Comparison of ENCODE assay signal across 18 cellular contexts in genomic region chr15:74171965-74172541, GRCh38. TPM values are rescaled to one million over a fixed set of nuclear protein-coding genes. Genes with fewer than 3 reads are reported as not detected.
A peak's percentile ranks its signal among the peaks of the same experiment; 100 is the strongest.
DNase-seq lines count a peak whose midpoint lies in the region; ATAC-seq, FAIRE-seq and TF ChIP-seq lines count a peak whose summit lies in the region.
"Had no signal": no experiment of that assay in that cellular context is flagged by ENCODE, and none has a peak within 500 bp of the region (broad histone marks: within the 10 kb centered on the region; RNA-seq: fewer than 3 reads in every experiment).

No MANE protein-coding gene starts in this region.

- no peak for DNase-seq in A549 (ENCODE audit: low read depth in 1 of 2, low spot score in 1 of 2)
- no peak for DNase-seq in adipocyte (ENCODE audit: low read depth)
- DNase-seq in lower lobe of right lung, result no peak
- DNase-seq in kidney glomerular epithelial cell (lab: John Stamatoyannopoulos, UW), result no peak
- DNase-seq in HepG2 (ENCODE audit: low spot score), result no peak
- no peak for DNase-seq in NCI-H2227 treated with DMSO at 0.1 percent for 48 hours (lab: John Stamatoyannopoulos, UW)
- DNase-seq: activated CD8-positive, alpha-beta T cell treated with anti-CD3 and anti-CD28 coated beads for 36 hours; HFFc6; NCI-H1436 treated with DMSO at 0.1 percent for 48 hours; NCI-H2171 treated with DMSO at 0.1 percent for 48 hours; stimulated activated naive CD4-positive, alpha-beta T cell had no signal

- H3K4me1 ChIP-seq in A549, result peaks cover 23% of the 10 kb centered on the region
- peaks cover 44% of the 10 kb centered on the region for H3K4me1 ChIP-seq in adipocyte (ENCODE audit: control insufficient read depth, insufficient read depth, low read length)
- peaks cover 20% of the 10 kb centered on the region for H3K4me1 ChIP-seq in lower lobe of right lung
- peaks cover 37 to 46% (median 37%) of the 10 kb centered on the region in 3 donors for H3K4me1 ChIP-seq in skeletal muscle tissue (ENCODE audit: control insufficient read depth in 3 of 3, insufficient read depth in 3 of 3, low read length in 3 of 3)
- H3K4me1 ChIP-seq in HepG2 (ENCODE audit: insufficient read depth, low read length), result no peaks in the 10 kb centered on the region

- H3K9ac ChIP-seq in adipocyte (ENCODE audit: low read length) (peak overlapping the region; percentile 87), skeletal muscle tissue (ENCODE audit: low read depth in 1 of 3, low read length in 3 of 3) (no peak overlapping the region), HepG2 (ENCODE audit: insufficient read depth, low read depth, low read length) (no peak overlapping the region)

- FAIRE-seq in A549 (lab: Jason Lieb, UNC) (no peak), HepG2 (lab: Jason Lieb, UNC) (no peak)
- FAIRE-seq: endometrium had no signal

- H2AFZ ChIP-seq in HepG2 (ENCODE audit: low read length), result no peak overlapping the region

- H3K4me3 ChIP-seq in A549 (no peak overlapping the region), adipocyte (ENCODE audit: low read length) (peak overlapping the region; percentile 77), lower lobe of right lung (no peak overlapping the region), skeletal muscle tissue (ENCODE audit: low read length in 3 of 3) (no peak overlapping the region), HepG2 (replicated peaks in 1 of 3; ENCODE audit: insufficient read depth in 1 of 3, low read depth in 2 of 3, low read length in 3 of 3) (no peak overlapping the region)
- H3K4me3 ChIP-seq: adrenal gland, left lung had no signal

- no peak overlapping the region for H3K4me2 ChIP-seq in A549
- H3K4me2 ChIP-seq in HepG2 (ENCODE audit: low read depth, low read length), result no peak overlapping the region

- no TSS peak for BruUV-seq in HepG2 (replicated peaks; lab: Mats Ljungman, UMichigan)

- 67% methylated on average over 1 of the region's 1 CpG for WGBS in A549 (ENCODE audit: missing lambda C conversion rate)
- 0% methylated on average over 1 of the region's 1 CpG for WGBS in HepG2 (ENCODE audit: low lambda C conversion rate)

- H3K79me2 ChIP-seq in HepG2 (ENCODE audit: insufficient read depth, low read length), result no peaks in the 10 kb centered on the region

- intact Hi-C loops in lower lobe of right lung (cut with DNase I), result no loop called here
- intact Hi-C loops in HepG2 (cut with micrococcal nuclease; ENCODE audit: unreplicated experiment), result no loop called here

- no peaks in the 10 kb centered on the region for H3K9me3 ChIP-seq in A549
- no peaks in the 10 kb centered on the region for H3K9me3 ChIP-seq in adipocyte (ENCODE audit: control insufficient read depth, low read length)
- no peaks in the 10 kb centered on the region for H3K9me3 ChIP-seq in lower lobe of right lung
- no peaks in the 10 kb centered on the region for H3K9me3 ChIP-seq in skeletal muscle tissue (ENCODE audit: control insufficient read depth in 3 of 3, low read length in 3 of 3)
- no peaks in the 10 kb centered on the region for H3K9me3 ChIP-seq in HepG2 (ENCODE audit: low read length)
- H3K9me3 ChIP-seq: adrenal gland, left lung had no signal

- TF ChIP-seq RAD21 in A549 (conservative IDR thresholded peaks at IDR 0.05 in 1 of 2, IDR thresholded peaks at IDR 0.05 in 1 of 2) (no peak), HepG2 (CRISPR knock-in tag; IDR thresholded peaks at IDR 0.05) (no peak)

- POLR2A ChIA-PET in A549 (lab: Yijun Ruan, JAX), result interaction anchor here (1.3 kb wide), 2 partner anchors 28 to 31 kb away, joined by 3 to 5 read pairs; no protein-coding TSS in a partner anchor
- POLR2A ChIA-PET in HepG2 (lab: Yijun Ruan, JAX), result no interaction called here

- peaks cover 7% of the 10 kb centered on the region for H3K36me3 ChIP-seq in adipocyte (ENCODE audit: control insufficient read depth, insufficient read depth, low read length, severe bottlenecking)
- H3K36me3 ChIP-seq in lower lobe of right lung, result no peaks in the 10 kb centered on the region
- peaks cover 0 to 2% (median 0%) of the 10 kb centered on the region in 3 donors for H3K36me3 ChIP-seq in skeletal muscle tissue (ENCODE audit: control insufficient read depth in 3 of 3, insufficient read depth in 3 of 3, low read length in 3 of 3)
- no peaks in the 10 kb centered on the region for H3K36me3 ChIP-seq in HepG2 (replicated peaks in 1 of 2; ENCODE audit: control insufficient read depth in 1 of 2, insufficient read depth in 2 of 2, low read length in 2 of 2)
- H3K36me3 ChIP-seq: adrenal gland, left lung had no signal

- H4K20me1 ChIP-seq in HepG2 (ENCODE audit: insufficient read depth, low read length), result no peaks in the 10 kb centered on the region

- ATAC-seq in A549 (no peak), lower lobe of right lung (no peak), GM21576 (IDR thresholded peaks at IDR 0.05; ENCODE audit: unreplicated experiment) (no peak), HepG2 (no peak)
- ATAC-seq: activated CD8-positive, alpha-beta T cell treated with anti-CD3 and anti-CD28 coated beads for 36 hours had no signal

- no peaks in the 10 kb centered on the region for H3K27me3 ChIP-seq in adipocyte (replicated peaks; ENCODE audit: control insufficient read depth, insufficient read depth, low read length)
- H3K27me3 ChIP-seq in lower lobe of right lung (ENCODE audit: low read depth), result no peaks in the 10 kb centered on the region
- H3K27me3 ChIP-seq in skeletal muscle tissue (ENCODE audit: control insufficient read depth in 3 of 3, insufficient read depth in 3 of 3, low read length in 3 of 3), result no peaks in the 10 kb centered on the region
- H3K27me3 ChIP-seq in HepG2 (ENCODE audit: control insufficient read depth in 1 of 2, insufficient read depth in 2 of 2, low read length in 2 of 2), result peaks cover 12 to 42% of the 10 kb centered on the region in 2 experiments; a peak in 4 of 5 replicates
- H3K27me3 ChIP-seq: adrenal gland, left lung had no signal

- TF ChIP-seq CTCF in A549 (IDR thresholded peaks at IDR 0.05), result no peak
- no peak for TF ChIP-seq CTCF in lower lobe of right lung (IDR thresholded peaks at IDR 0.05)
- no peak for TF ChIP-seq CTCF in HepG2 (CRISPR knock-in tag; IDR thresholded peaks at IDR 0.05)

- TF ChIP-seq EP300 in A549 (IDR thresholded peaks at IDR 0.05) (no peak), HepG2 (IDR thresholded peaks at IDR 0.05; ENCODE audit: low read depth in 2 of 2, low read length in 2 of 2) (no peak), HepG2 (CRISPR knock-in tag; IDR thresholded peaks at IDR 0.05; ENCODE audit: borderline replicate concordance) (no peak)

- CTCF ChIA-PET in A549 (lab: Yijun Ruan, JAX) (interaction anchor here (0.6 to 3.2 kb wide), 6 partner anchors 10 to 150 kb away, joined by 3 to 13 read pairs (median 4); partner anchors contain the start of gene STRA6), HepG2 (lab: Yijun Ruan, JAX; ENCODE audit: low intra/inter-chr PET ratio, low total read pairs) (no interaction called here)

- H3K27ac ChIP-seq in A549 (no peak overlapping the region), lower lobe of right lung (peak overlapping the region; percentile 71), skeletal muscle tissue (ENCODE audit: low read depth, low read length) (peak overlapping the region; percentile 80), HepG2 (ENCODE audit: extremely low read length, insufficient read depth, low read length) (no peak overlapping the region)

- in situ Hi-C loops in HepG2 (cut with HindIII; ENCODE audit: extremely low pct_ligation_motif_present, low pct_unique_long_range_greater_than_20kb), result no loop called here

- TF ChIP-seq POLR2A in A549 (IDR thresholded peaks at IDR 0.05; ENCODE audit: low read length) (no peak), HepG2 (IDR thresholded peaks at IDR 0.05; ENCODE audit: insufficient read depth in 1 of 2, low read depth in 2 of 2, low read length in 2 of 2) (no peak)

RNA-seq across cellular contexts. Expression of gene ISLR, which starts 1.5 kb away (rescaled TPM):
- polyA plus RNA-seq in A549 (2011; rRNA removed) (0.10 and 0.28 TPM in 2 replicates), A549 (2017; fragmentation: RNase III; extraction: RNeasy Plus Mini Kit Qiagen cat#74134 plus additional on column Dnase treatment) (0.25 to 0.43 TPM (median 0.30 TPM) in 3 replicates), HepG2 (2011; rRNA removed) (not detected in 2 replicates)
- 0.11 and 0.17 TPM in 2 replicates for polyA plus RNA-seq in A549 (2012; cell fraction: cytosol; rRNA removed)
- 0.59 and 1.1 TPM in 2 replicates for polyA plus RNA-seq in A549 (2012; cell fraction: nucleus; rRNA removed)
- polyA minus RNA-seq in A549 (2011; rRNA and poly(A)+ RNA removed), result 0.12 TPM in 1 of 2 replicates, not detected in the other
- total RNA-seq in lower lobe of right lung (24.0 TPM), skeletal muscle tissue (85.6 TPM), HepG2 (2016; rRNA removed; fragmentation: Illumina TruSeq; extraction: Trizol) (not detected in 2 replicates)
- total RNA-seq in HepG2 (2016; cell fraction: cytosol; rRNA removed; fragmentation: Illumina TruSeq; extraction: Trizol; ENCODE audit: low read depth), result not detected in 2 replicates
- not detected in 2 replicates for total RNA-seq in HepG2 (2016; cell fraction: insoluble cytoplasmic fraction; rRNA removed; fragmentation: Illumina TruSeq; extraction: Trizol)
- not detected in 2 replicates for total RNA-seq in HepG2 (2016; cell fraction: membrane; rRNA removed; fragmentation: Illumina TruSeq; extraction: Trizol)
- total RNA-seq in HepG2 (2016; cell fraction: nucleus; rRNA removed; fragmentation: Illumina TruSeq; extraction: Trizol), result not detected in 2 replicates
- not detected in 2 replicates for polyA plus RNA-seq in HepG2 (2011; cell fraction: cytosol; rRNA removed)
- not detected in 2 replicates for polyA plus RNA-seq in HepG2 (2011; cell fraction: nucleus; rRNA removed)
- polyA plus RNA-seq in HepG2 (2012), result not detected in 2 replicates
- polyA plus RNA-seq in HepG2 (2016; cell fraction: cytosol; fragmentation: Illumina TruSeq; extraction: Trizol; ENCODE audit: low read depth), result not detected in 2 replicates
- polyA plus RNA-seq in HepG2 (2016; cell fraction: insoluble cytoplasmic fraction; fragmentation: Illumina TruSeq; extraction: Trizol; ENCODE audit: low read depth), result not detected in 2 replicates
- not detected in 2 replicates for polyA plus RNA-seq in HepG2 (2016; cell fraction: membrane; fragmentation: Illumina TruSeq; extraction: Trizol; ENCODE audit: low read depth)
- not detected in 2 replicates for polyA plus RNA-seq in HepG2 (2016; cell fraction: nucleus; fragmentation: Illumina TruSeq; extraction: Trizol; ENCODE audit: insufficient read depth, low read depth)
- not detected in 2 replicates for polyA minus RNA-seq in HepG2 (2011; rRNA and poly(A)+ RNA removed; ENCODE audit: low replicate concordance)
- polyA minus RNA-seq in HepG2 (2011; cell fraction: cytosol; rRNA and poly(A)+ RNA removed), result not detected in 2 replicates
- polyA minus RNA-seq in HepG2 (2011; cell fraction: nucleus; rRNA and poly(A)+ RNA removed), result not detected in 2 replicates
- total RNA-seq: activated CD8-positive, alpha-beta T cell treated with anti-CD3 and anti-CD28 coated beads for 36 hours; activated T-helper 1 cell treated with anti-CD3 and anti-CD28 coated beads, Interleukin-12 subunit alpha, Interleukin-12 subunit beta, Interleukin-2, Interleukin-4 antibody, amounts not matched to agents 30 ng/mL and 10 ng/mL and 1 ng/mL, durations not matched to agents 14 hours and 24 hours and 36 hours had no signal

RNA-seq across cellular contexts. Expression of gene STRA6, which starts 30.5 kb away (rescaled TPM):
- 35.0 and 49.8 TPM in 2 replicates for polyA plus RNA-seq in A549 (2011; rRNA removed)
- 31.3 and 39.8 TPM in 2 replicates for polyA plus RNA-seq in A549 (2012; cell fraction: cytosol; rRNA removed)
- polyA plus RNA-seq in A549 (2012; cell fraction: nucleus; rRNA removed), result 165 and 201 TPM in 2 replicates
- polyA plus RNA-seq in A549 (2017; fragmentation: RNase III; extraction: RNeasy Plus Mini Kit Qiagen cat#74134 plus additional on column Dnase treatment), result 60.6 to 76.4 TPM (median 70.2 TPM) in 3 replicates
- 63.6 and 65.0 TPM in 2 replicates for polyA minus RNA-seq in A549 (2011; rRNA and poly(A)+ RNA removed)
- not detected for total RNA-seq in lower lobe of right lung
- 1.0 TPM for total RNA-seq in skeletal muscle tissue
- total RNA-seq in HepG2 (2016; rRNA removed; fragmentation: Illumina TruSeq; extraction: Trizol), result 0.81 and 2.1 TPM in 2 replicates
- total RNA-seq in HepG2 (2016; cell fraction: cytosol; rRNA removed; fragmentation: Illumina TruSeq; extraction: Trizol; ENCODE audit: low read depth), result 0.81 and 1.1 TPM in 2 replicates
- total RNA-seq in HepG2 (2016; cell fraction: insoluble cytoplasmic fraction; rRNA removed; fragmentation: Illumina TruSeq; extraction: Trizol), result 0.77 and 3.1 TPM in 2 replicates
- 0.83 and 1.1 TPM in 2 replicates for total RNA-seq in HepG2 (2016; cell fraction: membrane; rRNA removed; fragmentation: Illumina TruSeq; extraction: Trizol)
- total RNA-seq in HepG2 (2016; cell fraction: nucleus; rRNA removed; fragmentation: Illumina TruSeq; extraction: Trizol), result 2.8 and 4.4 TPM in 2 replicates
- polyA plus RNA-seq in HepG2 (2011; rRNA removed), result 1.6 TPM in 2 replicates
- polyA plus RNA-seq in HepG2 (2011; cell fraction: cytosol; rRNA removed), result 0.79 and 1.0 TPM in 2 replicates
- polyA plus RNA-seq in HepG2 (2011; cell fraction: nucleus; rRNA removed), result 5.5 and 10.9 TPM in 2 replicates
- 0.88 and 1.1 TPM in 2 replicates for polyA plus RNA-seq in HepG2 (2012)
- polyA plus RNA-seq in HepG2 (2016; cell fraction: cytosol; fragmentation: Illumina TruSeq; extraction: Trizol; ENCODE audit: low read depth), result 0.44 and 0.51 TPM in 2 replicates
- polyA plus RNA-seq in HepG2 (2016; cell fraction: insoluble cytoplasmic fraction; fragmentation: Illumina TruSeq; extraction: Trizol; ENCODE audit: low read depth), result 0.60 and 2.1 TPM in 2 replicates
- 0.18 and 0.78 TPM in 2 replicates for polyA plus RNA-seq in HepG2 (2016; cell fraction: membrane; fragmentation: Illumina TruSeq; extraction: Trizol; ENCODE audit: low read depth)
- 6.0 and 6.9 TPM in 2 replicates for polyA plus RNA-seq in HepG2 (2016; cell fraction: nucleus; fragmentation: Illumina TruSeq; extraction: Trizol; ENCODE audit: insufficient read depth, low read depth)
- 2.4 and 2.8 TPM in 2 replicates for polyA minus RNA-seq in HepG2 (2011; rRNA and poly(A)+ RNA removed; ENCODE audit: low replicate concordance)
- polyA minus RNA-seq in HepG2 (2011; cell fraction: cytosol; rRNA and poly(A)+ RNA removed), result 0.59 and 1.4 TPM in 2 replicates
- polyA minus RNA-seq in HepG2 (2011; cell fraction: nucleus; rRNA and poly(A)+ RNA removed), result 2.2 and 4.2 TPM in 2 replicates

RNA-seq across cellular contexts. Expression of gene ISLR2, which starts 41.7 kb away (rescaled TPM):
- polyA plus RNA-seq in A549 (2011; rRNA removed) (0.03 and 0.12 TPM in 2 replicates), A549 (2017; fragmentation: RNase III; extraction: RNeasy Plus Mini Kit Qiagen cat#74134 plus additional on column Dnase treatment) (0.10 to 0.25 TPM (median 0.17 TPM) in 3 replicates), HepG2 (2011; rRNA removed) (not detected in 2 replicates)
- polyA plus RNA-seq in A549 (2012; cell fraction: cytosol; rRNA removed), result 0.04 and 0.11 TPM in 2 replicates
- 0.15 and 0.32 TPM in 2 replicates for polyA plus RNA-seq in A549 (2012; cell fraction: nucleus; rRNA removed)
- polyA minus RNA-seq in A549 (2011; rRNA and poly(A)+ RNA removed), result 0.17 TPM in 1 of 2 replicates, not detected in the other
- total RNA-seq in lower lobe of right lung (1.2 TPM), skeletal muscle tissue (2.1 TPM), HepG2 (2016; rRNA removed; fragmentation: Illumina TruSeq; extraction: Trizol) (not detected in 2 replicates)
- total RNA-seq in HepG2 (2016; cell fraction: cytosol; rRNA removed; fragmentation: Illumina TruSeq; extraction: Trizol; ENCODE audit: low read depth), result not detected in 2 replicates
- total RNA-seq in HepG2 (2016; cell fraction: insoluble cytoplasmic fraction; rRNA removed; fragmentation: Illumina TruSeq; extraction: Trizol), result not detected in 2 replicates
- total RNA-seq in HepG2 (2016; cell fraction: membrane; rRNA removed; fragmentation: Illumina TruSeq; extraction: Trizol), result not detected in 2 replicates
- not detected in 2 replicates for total RNA-seq in HepG2 (2016; cell fraction: nucleus; rRNA removed; fragmentation: Illumina TruSeq; extraction: Trizol)
- not detected in 2 replicates for polyA plus RNA-seq in HepG2 (2011; cell fraction: cytosol; rRNA removed)
- not detected in 2 replicates for polyA plus RNA-seq in HepG2 (2011; cell fraction: nucleus; rRNA removed)
- polyA plus RNA-seq in HepG2 (2012), result not detected in 2 replicates
- not detected in 2 replicates for polyA plus RNA-seq in HepG2 (2016; cell fraction: cytosol; fragmentation: Illumina TruSeq; extraction: Trizol; ENCODE audit: low read depth)
- not detected in 2 replicates for polyA plus RNA-seq in HepG2 (2016; cell fraction: insoluble cytoplasmic fraction; fragmentation: Illumina TruSeq; extraction: Trizol; ENCODE audit: low read depth)
- not detected in 2 replicates for polyA plus RNA-seq in HepG2 (2016; cell fraction: membrane; fragmentation: Illumina TruSeq; extraction: Trizol; ENCODE audit: low read depth)
- not detected in 2 replicates for polyA plus RNA-seq in HepG2 (2016; cell fraction: nucleus; fragmentation: Illumina TruSeq; extraction: Trizol; ENCODE audit: insufficient read depth, low read depth)
- not detected in 2 replicates for polyA minus RNA-seq in HepG2 (2011; rRNA and poly(A)+ RNA removed; ENCODE audit: low replicate concordance)
- polyA minus RNA-seq in HepG2 (2011; cell fraction: cytosol; rRNA and poly(A)+ RNA removed), result not detected in 2 replicates
- not detected in 2 replicates for polyA minus RNA-seq in HepG2 (2011; cell fraction: nucleus; rRNA and poly(A)+ RNA removed)
- total RNA-seq: activated CD8-positive, alpha-beta T cell treated with anti-CD3 and anti-CD28 coated beads for 36 hours; activated T-helper 1 cell treated with anti-CD3 and anti-CD28 coated beads, Interleukin-12 subunit alpha, Interleukin-12 subunit beta, Interleukin-2, Interleukin-4 antibody, amounts not matched to agents 30 ng/mL and 10 ng/mL and 1 ng/mL, durations not matched to agents 14 hours and 24 hours and 36 hours; Daoy had no signal

Comparison
In these comparisons a context has a peak if more than half of its experiments do, and no peak if none do; other contexts are left out.
1. H3K27ac ChIP-seq: peak in lower lobe of right lung (single experiment) and skeletal muscle tissue (single experiment); none in A549 (0 of 2) and HepG2 (single experiment).
2. RNA of gene ISLR, which starts 1.5 kb away (total RNA-seq): 85.6 TPM in skeletal muscle tissue (single experiment) and 24.0 TPM in lower lobe of right lung (single experiment); not detected in HepG2; every median in the first group is over 10 times any median in the second.
3. Of the 38 proteins assayed by ChIP-seq in both HepG2 and A549: peak only in HepG2: none; only in A549: ZFP36; in both: none; in neither: 37.